8 cellular contexts compared by ENCODE assay signal in the genomic region with DNA sequence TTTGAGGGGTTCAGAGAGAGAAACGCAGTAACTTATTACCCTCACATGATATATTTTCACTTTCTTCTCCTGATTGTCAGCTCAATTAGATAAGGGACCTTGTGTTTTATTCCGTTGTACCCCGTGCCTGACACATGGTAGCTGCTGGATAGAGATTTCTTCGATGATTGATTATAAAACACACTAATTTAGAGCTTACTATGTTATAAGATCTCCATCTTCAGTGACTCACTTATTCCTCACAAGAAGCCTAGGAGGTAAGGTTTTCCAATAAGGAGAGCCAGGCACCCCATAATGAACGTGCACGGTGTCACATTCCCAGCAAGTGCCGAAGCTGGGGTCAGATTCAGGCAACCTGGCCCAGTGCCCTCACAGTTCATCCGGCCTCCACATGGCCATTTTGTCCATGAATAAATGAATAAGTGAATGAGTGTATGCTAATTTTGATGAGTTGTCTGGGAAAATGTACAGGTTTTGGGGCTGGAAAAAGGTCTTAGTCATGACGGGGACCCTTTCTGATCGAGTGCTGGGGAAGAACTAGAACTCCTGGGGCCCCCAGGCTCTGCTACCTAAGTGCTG.
DNase-seq lines count a peak whose midpoint lies in the region; ATAC-seq lines count a peak whose summit lies in the region.

No MANE protein-coding gene starts in this region.

- no peak for DNase-seq in activated CD8-positive, alpha-beta memory T cell treated with anti-CD3 and anti-CD28 coated beads, Interleukin-2, amount 10 ng/mL, durations not matched to agents 7 days and 5 days
- DNase-seq in activated CD8-positive, alpha-beta memory T cell treated with anti-CD3 and anti-CD28 coated beads for 24 hours, result no peak
- no peak for DNase-seq in activated T-helper 2 cell treated with anti-CD3 and anti-CD28 coated beads, Interferon-gamma antibody, Interleukin-2, Interleukin-4, amounts not matched to agents 10 μg/mL and 5 μg/mL and 100 μg/mL, durations not matched to agents 14 hours and 24 hours and 36 hours (ENCODE audit: low spot score)
- DNase-seq in stimulated activated naive CD8-positive, alpha-beta T cell treated with anti-CD3 and anti-CD28 coated beads, Interleukin-15, amount 100 ng/mL, for 72 hours, result no peak
- DNase-seq in ureter (ENCODE audit: low spot score) (no peak), SW480 (ENCODE audit: low spot score) (no peak)
- no peak for DNase-seq in activated naive CD4-positive, alpha-beta T cell treated with anti-CD3 and anti-CD28 coated beads, Interleukin-2, amount 50 U/mL, for 72 hours (ENCODE audit: low spot score in 2 of 2)

- H3K4me3 Mint-ChIP-seq in activated CD8-positive, alpha-beta memory T cell treated with anti-CD3 and anti-CD28 coated beads, Interleukin-2, amount 10 ng/mL, durations not matched to agents 7 days and 5 days, result peak overlapping the region; percentile 79
- peak overlapping the region; percentile 71 for H3K4me3 Mint-ChIP-seq in activated T-helper 2 cell treated with anti-CD3 and anti-CD28 coated beads, Interferon-gamma antibody, Interleukin-2, Interleukin-4, amounts not matched to agents 10 μg/mL and 5 μg/mL and 100 μg/mL, durations not matched to agents 14 hours and 24 hours and 36 hours (ENCODE audit: low read depth)
- peak overlapping the region; percentile 81 to 82 for H3K4me3 Mint-ChIP-seq in stimulated activated naive CD8-positive, alpha-beta T cell treated with anti-CD3 and anti-CD28 coated beads, Interleukin-15, amount 100 ng/mL, for 72 hours

- CTCF ChIA-PET in activated CD8-positive, alpha-beta memory T cell treated with anti-CD3 and anti-CD28 coated beads, Interleukin-2, amount 10 ng/mL, durations not matched to agents 7 days and 5 days (lab: Charles Lee), result interaction anchor here (0.8 to 3.0 kb wide), 20 partner anchors 8 to 829 kb away, joined by 3 to 19 read pairs (median 4); no protein-coding TSS in a partner anchor

- intact Hi-C loops in activated T-helper 2 cell treated with anti-CD3 and anti-CD28 coated beads, Interferon-gamma antibody, Interleukin-2, Interleukin-4, amounts not matched to agents 10 μg/mL and 5 μg/mL and 100 μg/mL, durations not matched to agents 14 hours and 24 hours and 36 hours (cut with micrococcal nuclease), result loop anchor here (2.0 kb wide), 1 partner anchor 145 kb away; no protein-coding TSS in a partner anchor

- peak overlapping the region; percentile 65 for H3K4me3 ChIP-seq in iPS-18c (ENCODE audit: insufficient read depth, low read depth, low read length)

- peaks cover 19% of the 10 kb centered on the region for H3K4me1 Mint-ChIP-seq in activated CD8-positive, alpha-beta memory T cell treated with anti-CD3 and anti-CD28 coated beads, Interleukin-2, amount 10 ng/mL, durations not matched to agents 7 days and 5 days
- peaks cover 11% of the 10 kb centered on the region for H3K4me1 Mint-ChIP-seq in activated T-helper 2 cell treated with anti-CD3 and anti-CD28 coated beads, Interferon-gamma antibody, Interleukin-2, Interleukin-4, amounts not matched to agents 10 μg/mL and 5 μg/mL and 100 μg/mL, durations not matched to agents 14 hours and 24 hours and 36 hours (ENCODE audit: low read depth)
- peaks cover 21% of the 10 kb centered on the region for H3K4me1 Mint-ChIP-seq in stimulated activated naive CD8-positive, alpha-beta T cell treated with anti-CD3 and anti-CD28 coated beads, Interleukin-15, amount 100 ng/mL, for 72 hours

- H3K27ac Mint-ChIP-seq in activated CD8-positive, alpha-beta memory T cell treated with anti-CD3 and anti-CD28 coated beads, Interleukin-2, amount 10 ng/mL, durations not matched to agents 7 days and 5 days, result peak overlapping the region; percentile 70
- no peak overlapping the region for H3K27ac Mint-ChIP-seq in activated T-helper 2 cell treated with anti-CD3 and anti-CD28 coated beads, Interferon-gamma antibody, Interleukin-2, Interleukin-4, amounts not matched to agents 10 μg/mL and 5 μg/mL and 100 μg/mL, durations not matched to agents 14 hours and 24 hours and 36 hours
- no peak overlapping the region for H3K27ac Mint-ChIP-seq in stimulated activated naive CD8-positive, alpha-beta T cell treated with anti-CD3 and anti-CD28 coated beads, Interleukin-15, amount 100 ng/mL, for 72 hours
- H3K27ac Mint-ChIP-seq in activated naive CD4-positive, alpha-beta T cell treated with anti-CD3 and anti-CD28 coated beads, Interleukin-2, amount 50 U/mL, for 72 hours, result no peak overlapping the region

- ATAC-seq in activated CD8-positive, alpha-beta memory T cell treated with anti-CD3 and anti-CD28 coated beads, Interleukin-2, amount 10 ng/mL, durations not matched to agents 7 days and 5 days, result no peak
- no peak for ATAC-seq in stimulated activated naive CD8-positive, alpha-beta T cell treated with anti-CD3 and anti-CD28 coated beads, Interleukin-15, amount 100 ng/mL, for 72 hours
- no peak for ATAC-seq in activated naive CD4-positive, alpha-beta T cell treated with anti-CD3 and anti-CD28 coated beads, Interleukin-2, amount 50 U/mL, for 72 hours

- H3K9me3 ChIP-seq in iPS-18c (ENCODE audit: control insufficient read depth, insufficient read depth, low read length), result no peaks in the 10 kb centered on the region

- peaks cover 3% of the 10 kb centered on the region for H3K9me3 Mint-ChIP-seq in activated CD8-positive, alpha-beta memory T cell treated with anti-CD3 and anti-CD28 coated beads, Interleukin-2, amount 10 ng/mL, durations not matched to agents 7 days and 5 days (ENCODE audit: low read depth)
- no peaks in the 10 kb centered on the region for H3K9me3 Mint-ChIP-seq in activated T-helper 2 cell treated with anti-CD3 and anti-CD28 coated beads, Interferon-gamma antibody, Interleukin-2, Interleukin-4, amounts not matched to agents 10 μg/mL and 5 μg/mL and 100 μg/mL, durations not matched to agents 14 hours and 24 hours and 36 hours
- no peaks in the 10 kb centered on the region for H3K9me3 Mint-ChIP-seq in stimulated activated naive CD8-positive, alpha-beta T cell treated with anti-CD3 and anti-CD28 coated beads, Interleukin-15, amount 100 ng/mL, for 72 hours
- H3K9me3 Mint-ChIP-seq in activated naive CD4-positive, alpha-beta T cell treated with anti-CD3 and anti-CD28 coated beads, Interleukin-2, amount 50 U/mL, for 72 hours, result no peaks in the 10 kb centered on the region

- H3K27me3 Mint-ChIP-seq in activated CD8-positive, alpha-beta memory T cell treated with anti-CD3 and anti-CD28 coated beads, Interleukin-2, amount 10 ng/mL, durations not matched to agents 7 days and 5 days, result peaks cover 57% of the 10 kb centered on the region
- H3K27me3 Mint-ChIP-seq in activated T-helper 2 cell treated with anti-CD3 and anti-CD28 coated beads, Interferon-gamma antibody, Interleukin-2, Interleukin-4, amounts not matched to agents 10 μg/mL and 5 μg/mL and 100 μg/mL, durations not matched to agents 14 hours and 24 hours and 36 hours (ENCODE audit: low read depth), result peaks cover 50% of the 10 kb centered on the region
- H3K27me3 Mint-ChIP-seq in stimulated activated naive CD8-positive, alpha-beta T cell treated with anti-CD3 and anti-CD28 coated beads, Interleukin-15, amount 100 ng/mL, for 72 hours, result peaks cover 32% of the 10 kb centered on the region

- H3K36me3 Mint-ChIP-seq in activated CD8-positive, alpha-beta memory T cell treated with anti-CD3 and anti-CD28 coated beads, Interleukin-2, amount 10 ng/mL, durations not matched to agents 7 days and 5 days, result no peaks in the 10 kb centered on the region
- no peaks in the 10 kb centered on the region for H3K36me3 Mint-ChIP-seq in activated T-helper 2 cell treated with anti-CD3 and anti-CD28 coated beads, Interferon-gamma antibody, Interleukin-2, Interleukin-4, amounts not matched to agents 10 μg/mL and 5 μg/mL and 100 μg/mL, durations not matched to agents 14 hours and 24 hours and 36 hours (ENCODE audit: low read depth)
- H3K36me3 Mint-ChIP-seq in activated naive CD4-positive, alpha-beta T cell treated with anti-CD3 and anti-CD28 coated beads, Interleukin-2, amount 50 U/mL, for 72 hours, result no peaks in the 10 kb centered on the region
